In the genomic region with DNA sequence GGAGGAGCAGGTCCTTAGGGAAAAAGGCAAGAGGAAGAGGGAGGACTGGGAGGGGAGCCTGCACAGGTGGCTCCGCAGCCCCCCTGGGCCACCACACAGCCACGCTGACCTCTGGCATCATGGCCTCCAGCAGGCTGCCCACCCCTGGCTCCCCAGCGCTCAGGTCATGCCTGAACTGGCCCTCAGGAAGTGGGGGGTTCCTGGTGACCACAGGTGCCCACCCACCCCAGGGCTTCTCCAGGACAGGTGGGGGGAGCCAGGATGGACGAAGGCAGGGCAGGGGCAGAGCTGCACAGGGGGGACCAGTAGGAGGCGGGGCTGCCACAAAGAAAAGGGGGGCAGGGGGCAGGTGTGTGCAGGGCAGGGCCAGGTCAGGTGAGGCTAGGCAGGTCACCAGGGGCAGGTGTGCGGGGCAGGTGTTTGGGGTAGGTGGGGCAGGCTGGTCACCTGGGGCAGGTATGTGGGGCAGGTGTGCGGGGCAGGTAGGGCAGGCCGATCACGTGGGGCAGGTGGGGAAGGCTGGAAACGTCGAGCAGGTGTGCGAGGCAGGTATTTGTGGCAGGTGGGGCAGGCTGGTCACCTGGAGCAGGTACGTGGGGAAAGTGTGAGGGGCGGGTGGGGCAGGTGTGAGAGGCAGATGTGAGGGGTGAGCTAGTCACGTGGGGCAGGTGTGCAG, we compare ENCODE assay signal across 1 cellular context.
TF ChIP-seq lines count a peak whose summit lies in the region.

No MANE protein-coding gene starts in this region.

TF ChIP-seq in HCT116, 20 proteins besides CTCF, POLR2A, EP300 and RAD21:
- TF ChIP-seq ZNF274 (IDR thresholded peaks at IDR 0.05; ENCODE audit: low read depth, low read length) (no peak), SRF (IDR thresholded peaks at IDR 0.05; ENCODE audit: low read depth) (no peak), CBX3 (IDR thresholded peaks at IDR 0.05; ENCODE audit: low read depth) (no peak), ZFX (IDR thresholded peaks at IDR 0.05) (no peak), TCF7L2 (IDR thresholded peaks at IDR 0.05; ENCODE audit: borderline replicate concordance, extremely low read depth, insufficient read depth, insufficient read length) (no peak)
